ENCODE assay signal across 25 cellular contexts in genomic region chr3:160949460-160949859, GRCh38.
DNase-seq lines count a peak whose midpoint lies in the region; ATAC-seq, FAIRE-seq and TF ChIP-seq lines count a peak whose summit lies in the region.
"Had no signal": no experiment of that assay in that cellular context is flagged by ENCODE, and none has a peak within 500 bp of the region (broad histone marks: within the 10 kb centered on the region; RNA-seq: fewer than 3 reads in every experiment).

No MANE protein-coding gene starts in this region.

- H3K79me2 ChIP-seq in HepG2 (ENCODE audit: insufficient read depth, low read length) (no peaks in the 10 kb centered on the region), GM12878 (ENCODE audit: control insufficient read depth, insufficient read depth, low read length) (no peaks in the 10 kb centered on the region)

- H3K36me3 ChIP-seq in HepG2 (replicated peaks in 1 of 2; ENCODE audit: control insufficient read depth in 1 of 2, insufficient read depth in 2 of 2, low read length in 2 of 2) (no peaks in the 10 kb centered on the region), right lobe of liver (no peaks in the 10 kb centered on the region), GM12878 (ENCODE audit: control insufficient read depth in 2 of 2, insufficient read depth in 2 of 2, low read length in 1 of 2) (no peaks in the 10 kb centered on the region)

- no peaks in the 10 kb centered on the region for H3K36me3 Mint-ChIP-seq in T-cell
- H3K36me3 Mint-ChIP-seq: CD14-positive monocyte had no signal

- CTCF ChIA-PET in HepG2 (lab: Yijun Ruan, JAX; ENCODE audit: low intra/inter-chr PET ratio, low total read pairs) (no interaction called here), T-cell (lab: Charles Lee) (interaction anchor here in 1 of 2 donors (1.3 kb wide), 1 partner anchor 9 kb away, joined by 3 read pairs; no protein-coding TSS in a partner anchor), GM12878 (lab: Yijun Ruan, JAX) (interaction anchor here (1.4 kb wide), 2 partner anchors 16 to 241 kb away, joined by 3 to 5 read pairs; no protein-coding TSS in a partner anchor)

- H3K4me3 Mint-ChIP-seq in T-cell, result no peak overlapping the region
- H3K4me3 Mint-ChIP-seq: B cell, CD14-positive monocyte had no signal

- TF ChIP-seq POLR2A in HepG2 (IDR thresholded peaks at IDR 0.05; ENCODE audit: insufficient read depth in 1 of 2, low read depth in 2 of 2, low read length in 2 of 2), result no peak
- no peak for TF ChIP-seq POLR2A in right lobe of liver (IDR thresholded peaks at IDR 0.05)
- TF ChIP-seq POLR2A in GM12878 (IDR thresholded peaks at IDR 0.05; ENCODE audit: low read depth, low read length), result no peak

- no peak overlapping the region for H3K4me2 ChIP-seq in HepG2 (ENCODE audit: low read depth, low read length)
- H3K4me2 ChIP-seq in GM12878 (ENCODE audit: control insufficient read depth, insufficient read depth), result no peak overlapping the region
- H3K4me2 ChIP-seq: PC-9 had no signal

- H3K27me3 Mint-ChIP-seq in T-cell, result peaks cover 0 to 6% of the 10 kb centered on the region in 2 donors
- H3K27me3 Mint-ChIP-seq: B cell had no signal

- no peaks in the 10 kb centered on the region for H3K9me3 ChIP-seq in HepG2 (ENCODE audit: low read length)
- H3K9me3 ChIP-seq in right lobe of liver, result no peaks in the 10 kb centered on the region
- H3K9me3 ChIP-seq in GM12878 (replicated peaks; ENCODE audit: control insufficient read depth, insufficient read depth, low read length), result no peaks in the 10 kb centered on the region

- FAIRE-seq in HepG2 (lab: Jason Lieb, UNC), result no peak
- FAIRE-seq in GM12878 (lab: Jason Lieb, UNC), result no peak
- FAIRE-seq: A204.1, GM12891, H54, K562 had no signal

- intact Hi-C loops in HepG2 (cut with micrococcal nuclease; ENCODE audit: unreplicated experiment) (no loop called here), right lobe of liver (cut with DNase I) (loop anchor here in 1 of 2 donors (10.0 kb wide), 1 partner anchor 245 kb away; no protein-coding TSS in a partner anchor), GM12878 (cut with micrococcal nuclease; ENCODE audit: unreplicated experiment) (no loop called here)

- RAD21 ChIA-PET in GM12878 (lab: Charles Lee; ENCODE audit: unreplicated experiment), result no interaction called here

- DNase-seq in HepG2 (ENCODE audit: low spot score) (no peak), right lobe of liver (no peak), T-cell (peak in 1 of 34 experiments; percentile 8), GM12878 (ENCODE audit: low read depth, low spot score) (no peak), CD1c-positive myeloid dendritic cell (ENCODE audit: extremely low spot score) (no peak)
- DNase-seq: COR-L47, DMS79, MM.1S, NCI-H1048, NCI-H1436, NCI-H187 treated with DMSO at 0.1 percent for 48 hours, NCI-H2107, NCI-H446 treated with DMSO at 0.1 percent for 48 hours, NCI-H526 treated with DMSO at 0.1 percent for 48 hours, PC-9, RPMI8226, SHP77 had no signal

- H3K4me1 ChIP-seq in HepG2 (ENCODE audit: insufficient read depth, low read length) (no peaks in the 10 kb centered on the region; the same call in 1 of the 2 replicates), right lobe of liver (peaks cover 0 to 7% (median 3%) of the 10 kb centered on the region in 4 donors), GM12878 (ENCODE audit: control insufficient read depth, insufficient read depth, low read length) (no peaks in the 10 kb centered on the region)

- no peaks in the 10 kb centered on the region for H3K9me3 Mint-ChIP-seq in T-cell
- H3K9me3 Mint-ChIP-seq: CD14-positive monocyte had no signal

- no peak overlapping the region for H3K4me3 ChIP-seq in HepG2 (replicated peaks in 1 of 3; ENCODE audit: insufficient read depth in 1 of 3, low read depth in 2 of 3, low read length in 3 of 3)
- no peak overlapping the region for H3K4me3 ChIP-seq in right lobe of liver
- H3K4me3 ChIP-seq in GM12878, result no peak overlapping the region
- H3K4me3 ChIP-seq: K562, PC-9 had no signal

- H2AFZ ChIP-seq in HepG2 (ENCODE audit: low read length), result no peak overlapping the region
- H2AFZ ChIP-seq in GM12878 (ENCODE audit: control insufficient read depth, low read depth, low read length), result no peak overlapping the region
- H2AFZ ChIP-seq: PC-9 had no signal

- H3K9ac ChIP-seq in HepG2 (ENCODE audit: insufficient read depth, low read depth, low read length), result no peak overlapping the region
- H3K9ac ChIP-seq in GM12878 (ENCODE audit: control insufficient read depth, insufficient read depth, low read length), result no peak overlapping the region

- peaks cover 12 to 14% (median 12%) of the 10 kb centered on the region in 3 donors for H3K4me1 Mint-ChIP-seq in T-cell
- H3K4me1 Mint-ChIP-seq: B cell, CD14-positive monocyte had no signal

- BruUV-seq in HepG2 (replicated peaks; lab: Mats Ljungman, UMichigan), result no TSS peak
- BruUV-seq in GM12878 (replicated peaks; lab: Mats Ljungman, UMichigan), result no TSS peak

- H3K27ac Mint-ChIP-seq in T-cell, result no peak overlapping the region
- H3K27ac Mint-ChIP-seq: B cell, CD14-positive monocyte had no signal

- H3K27ac ChIP-seq in HepG2 (ENCODE audit: extremely low read length, insufficient read depth, low read length), result no peak overlapping the region
- H3K27ac ChIP-seq in right lobe of liver, result peak overlapping the region in 1 of 3 donors; percentile 86
- H3K27ac ChIP-seq in GM12878 (ENCODE audit: control insufficient read depth, insufficient read depth), result no peak overlapping the region
- H3K27ac ChIP-seq: PC-9 had no signal

- ATAC-seq in HepG2, result peak; percentile 31; the same call in 2 of the 3 replicates
- ATAC-seq in right lobe of liver, result no peak
- ATAC-seq in T-cell (replicated peaks in 1 of 4), result peak in 3 of 4 experiments; percentile 35 to 77 (median 57)
- no peak for ATAC-seq in GM12878
- ATAC-seq in GM21825 (IDR thresholded peaks at IDR 0.05; ENCODE audit: unreplicated experiment), result no peak
- ATAC-seq in GM19452 (IDR thresholded peaks at IDR 0.05; ENCODE audit: unreplicated experiment), result no peak
- ATAC-seq: K562 had no signal

- TF ChIP-seq CTCF in HepG2 (CRISPR knock-in tag; IDR thresholded peaks at IDR 0.05), result no peak
- no peak for TF ChIP-seq CTCF in right lobe of liver (IDR thresholded peaks at IDR 0.05)
- TF ChIP-seq CTCF in GM12878 (IDR thresholded peaks at IDR 0.05 in 2 of 3, conservative IDR thresholded peaks at IDR 0.05 in 1 of 3; ENCODE audit: control insufficient read depth in 2 of 3, extremely low read depth in 1 of 3, insufficient read depth in 1 of 3, low read depth in 3 of 3, low read length in 3 of 3), result no peak

- TF ChIP-seq RAD21 in HepG2 (CRISPR knock-in tag; IDR thresholded peaks at IDR 0.05) (no peak), GM12878 (IDR thresholded peaks at IDR 0.05; ENCODE audit: insufficient read depth, low read depth, low read length) (no peak)

- in situ Hi-C loops in HepG2 (cut with HindIII; ENCODE audit: extremely low pct_ligation_motif_present, low pct_unique_long_range_greater_than_20kb), result no loop called here
- in situ Hi-C loops in GM12878 (cut with MboI), result no loop called here

- TF ChIP-seq EP300 in HepG2 (IDR thresholded peaks at IDR 0.05; ENCODE audit: low read depth in 2 of 2, low read length in 2 of 2) (no peak), HepG2 (CRISPR knock-in tag; IDR thresholded peaks at IDR 0.05; ENCODE audit: borderline replicate concordance) (no peak), GM12878 (IDR thresholded peaks at IDR 0.05; ENCODE audit: borderline replicate concordance in 1 of 2, control insufficient read depth in 1 of 2, low read depth in 2 of 2, low read length in 2 of 2) (no peak)

- SMC1A ChIA-PET in GM12878 (lab: Charles Lee; ENCODE audit: uncharacterized antibody, unreplicated experiment), result interaction anchor here (1.0 to 1.1 kb wide), 2 partner anchors 13 to 336 kb away, joined by 3 to 4 read pairs; no protein-coding TSS in a partner anchor

- 14% methylated on average over 4 of the region's 4 CpGs for WGBS in HepG2 (ENCODE audit: low lambda C conversion rate)
- 79% methylated on average over 4 of the region's 4 CpGs for WGBS in right lobe of liver (ENCODE audit: insufficient coverage, low coverage, low lambda C conversion rate, missing lambda C conversion rate)
- 10% methylated on average over 4 of the region's 4 CpGs for WGBS in GM12878 (ENCODE audit: insufficient coverage, insufficient replicate concordance, low lambda C conversion rate, missing lambda C conversion rate)

- POLR2A ChIA-PET in HepG2 (lab: Yijun Ruan, JAX), result no interaction called here
- POLR2A ChIA-PET in T-cell (lab: Charles Lee), result no interaction called here
- POLR2A ChIA-PET in GM12878 (lab: Charles Lee), result no interaction called here

- H3K27me3 ChIP-seq in HepG2 (ENCODE audit: control insufficient read depth in 1 of 2, insufficient read depth in 2 of 2, low read length in 2 of 2) (no peaks in the 10 kb centered on the region), right lobe of liver (no peaks in the 10 kb centered on the region), GM12878 (replicated peaks in 1 of 2; ENCODE audit: control insufficient read depth in 2 of 2, insufficient read depth in 2 of 2, low read length in 1 of 2) (no peaks in the 10 kb centered on the region; a peak in 2 of 4 replicates)

- H4K20me1 ChIP-seq in HepG2 (ENCODE audit: insufficient read depth, low read length) (no peaks in the 10 kb centered on the region), GM12878 (ENCODE audit: control insufficient read depth, insufficient read depth) (no peaks in the 10 kb centered on the region)

TF ChIP-seq in HepG2, 621 proteins besides CTCF, POLR2A, EP300 and RAD21:
- no peak for TF ChIP-seq NCOA1 (CRISPR knock-in tag; IDR thresholded peaks at IDR 0.05)
- no peak for TF ChIP-seq RFXANK (CRISPR knock-in tag; IDR thresholded peaks at IDR 0.05)
- no peak for TF ChIP-seq TAF1 (CRISPR knock-in tag; IDR thresholded peaks at IDR 0.05)
- TF ChIP-seq KMT2B (CRISPR knock-in tag; IDR thresholded peaks at IDR 0.05), result no peak
- TF ChIP-seq MED13 (CRISPR knock-in tag; IDR thresholded peaks at IDR 0.05), result no peak

TF ChIP-seq in GM12878, 131 proteins besides CTCF, POLR2A, EP300 and RAD21 (continues in another document):
- TF ChIP-seq HDAC6 (IDR thresholded peaks at IDR 0.05; ENCODE audit: unreplicated experiment) (no peak), RUNX3 (IDR thresholded peaks at IDR 0.05; ENCODE audit: low read length) (0 out of 2 replicates have a peak, but pooled peaks have one; percentile 14), MLLT1 (IDR thresholded peaks at IDR 0.05) (no peak)

Comparison
In these comparisons a context has a peak if more than half of its experiments do, and no peak if none do; other contexts are left out.
1. ATAC-seq: peak in HepG2 (single experiment) and T-cell (3 of 4); none in right lobe of liver (0 of 4), GM12878 (single experiment), GM21825 (single experiment) and GM19452 (single experiment).